In the genomic region with DNA sequence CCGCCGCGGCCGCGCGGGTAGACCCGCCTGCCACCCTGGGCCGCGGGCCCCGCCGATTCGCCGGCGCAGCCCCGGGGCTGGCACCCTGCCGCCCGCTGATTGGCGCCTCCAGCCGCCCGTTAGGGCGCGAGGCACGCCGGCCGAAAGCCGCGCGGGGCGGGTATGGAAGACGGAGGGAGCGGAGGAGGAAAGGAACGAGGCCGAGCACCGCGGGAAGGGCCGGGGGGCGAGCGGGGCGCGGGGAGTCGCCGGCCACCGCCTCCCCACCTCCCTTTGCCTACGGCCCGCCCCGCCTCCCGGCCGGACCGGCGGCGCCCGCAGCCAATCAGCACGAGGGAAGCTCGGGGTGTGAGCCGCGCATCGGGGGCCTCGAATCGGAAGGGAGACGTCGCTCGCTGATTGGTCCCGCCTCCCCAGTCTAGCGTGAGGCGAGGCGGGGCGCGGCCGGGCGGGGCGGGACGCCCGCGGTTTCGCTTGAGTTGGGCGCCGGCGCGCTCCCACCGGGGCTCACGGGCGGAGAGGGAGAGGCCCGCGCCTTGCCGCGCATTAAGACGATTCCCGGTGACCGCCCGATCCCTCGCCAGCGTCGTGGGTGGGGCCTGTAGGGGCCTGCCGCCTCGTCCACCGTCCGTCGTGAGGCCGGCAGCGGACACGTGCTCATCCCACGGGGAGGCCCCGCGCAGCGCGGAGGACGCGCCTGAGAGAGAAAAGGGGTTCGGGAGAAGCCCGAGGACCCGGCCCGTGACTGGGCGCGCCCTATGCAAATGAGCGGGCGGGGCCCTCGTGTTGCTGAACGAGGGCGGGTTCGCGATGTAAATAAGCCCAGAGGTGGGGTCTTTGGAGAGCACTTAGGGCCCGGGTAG, we compare ENCODE assay signal across 8 cellular contexts. TPM values are rescaled to one million over a fixed set of nuclear protein-coding genes. Genes with fewer than 3 reads are reported as not detected.
A peak's percentile ranks its signal among the peaks of the same experiment; 100 is the strongest.
DNase-seq lines count a peak whose midpoint lies in the region; ATAC-seq and TF ChIP-seq lines count a peak whose summit lies in the region.

No MANE protein-coding gene starts in this region.

- POLR2A ChIA-PET in activated CD4-positive, alpha-beta T cell treated with anti-CD3 and anti-CD28 coated beads for 36 hours (lab: Charles Lee): interaction anchor here (0.6 to 1.8 kb wide), 4 partner anchors 9 to 1536 kb away, joined by 3 to 8 read pairs (median 4); no protein-coding TSS in a partner anchor

- peaks cover 36% of the 10 kb centered on the region for H3K4me1 Mint-ChIP-seq in activated CD4-positive, alpha-beta T cell treated with anti-CD3 and anti-CD28 coated beads for 36 hours

- CTCF ChIA-PET in activated CD4-positive, alpha-beta T cell treated with anti-CD3 and anti-CD28 coated beads for 36 hours (lab: Charles Lee): interaction anchor here (0.7 to 1.0 kb wide), 3 partner anchors 9 to 38 kb away, joined by 3 read pairs; no protein-coding TSS in a partner anchor

- peak overlapping the region; percentile 91 for H3K27ac Mint-ChIP-seq in activated CD4-positive, alpha-beta T cell treated with anti-CD3 and anti-CD28 coated beads for 36 hours

- H3K4me3 ChIP-seq in choroid plexus epithelial cell (ENCODE audit: low read depth, low read length): peak overlapping the region; percentile 84

- H3K4me3 Mint-ChIP-seq in activated CD4-positive, alpha-beta T cell treated with anti-CD3 and anti-CD28 coated beads for 36 hours: peak overlapping the region; percentile 77

- no peaks in the 10 kb centered on the region for H3K27me3 ChIP-seq in layer of hippocampus (ENCODE audit: control insufficient read depth, insufficient read depth, low read length)

- intact Hi-C loops in activated CD4-positive, alpha-beta T cell treated with anti-CD3 and anti-CD28 coated beads for 36 hours (cut with DNase I, micrococcal nuclease): loop anchor here (1.0 to 10.0 kb wide), 12 partner anchors 19 to 1881 kb away; a partner anchor contains a TSS

- peaks cover 21% of the 10 kb centered on the region for H3K36me3 Mint-ChIP-seq in activated CD4-positive, alpha-beta T cell treated with anti-CD3 and anti-CD28 coated beads for 36 hours (ENCODE audit: low read depth)

- peak; percentile 98 for DNase-seq in Ammon's horn (ENCODE audit: low spot score)
- DNase-seq in GM19238 (ENCODE audit: insufficient read length, low spot score): peak; percentile 91
- DNase-seq in NCI-H510A (lab: John Stamatoyannopoulos, UW): peak; percentile 91
- peak; percentile 97 for DNase-seq in activated CD4-positive, alpha-beta T cell treated with anti-CD3 and anti-CD28 coated beads for 36 hours
- DNase-seq in choroid plexus epithelial cell (ENCODE audit: low read depth): peak; percentile 98
- DNase-seq in stimulated activated CD4-positive, alpha-beta T cell treated with anti-CD3 and anti-CD28 coated beads, Interleukin-1b, Interleukin-23, amount 100 ng/mL, for 24 hours (ENCODE audit: low read depth in 4 of 4, low spot score in 1 of 4): peak; percentile 76 to 93 (median 87)

- no peaks in the 10 kb centered on the region for H3K9me3 Mint-ChIP-seq in activated CD4-positive, alpha-beta T cell treated with anti-CD3 and anti-CD28 coated beads for 36 hours (ENCODE audit: low read depth)

- TF ChIP-seq CTCF in choroid plexus epithelial cell (conservative IDR thresholded peaks at IDR 0.05; ENCODE audit: low read depth, low read length): no peak

- H3K27ac ChIP-seq in layer of hippocampus (ENCODE audit: low read depth, low read length): peak overlapping the region; percentile 97

- ATAC-seq in HG03439 (IDR thresholded peaks at IDR 0.05; ENCODE audit: unreplicated experiment): peak; percentile 84
- peak; percentile 80 for ATAC-seq in activated CD4-positive, alpha-beta T cell treated with anti-CD3 and anti-CD28 coated beads for 36 hours

- H3K27me3 Mint-ChIP-seq in activated CD4-positive, alpha-beta T cell treated with anti-CD3 and anti-CD28 coated beads for 36 hours: no peaks in the 10 kb centered on the region

RNA-seq across cellular contexts. Expression of a gene that starts 0.6 kb away (rescaled TPM):
- total RNA-seq in activated CD4-positive, alpha-beta T cell treated with anti-CD3 and anti-CD28 coated beads for 36 hours: 100 to 1,000 TPM; 169 to 178 TPM

Comparison
In these comparisons a context has a peak if more than half of its experiments do, and no peak if none do; other contexts are left out.
1. Peak in every context shown above with its lines: DNase-seq, ATAC-seq, H3K4me3 ChIP-seq and H3K27ac ChIP-seq.